ENCODE assay signal across 13 cellular contexts in genomic region chrX:13022926-13023325, GRCh38. TPM values are rescaled to one million over a fixed set of nuclear protein-coding genes. Genes with fewer than 3 reads are reported as not detected.
A peak's percentile ranks its signal among the peaks of the same experiment; 100 is the strongest.
DNase-seq lines count a peak whose midpoint lies in the region; ATAC-seq and TF ChIP-seq lines count a peak whose summit lies in the region.
"Had no signal": no experiment of that assay in that cellular context is flagged by ENCODE, and none has a peak within 500 bp of the region (broad histone marks: within the 10 kb centered on the region; RNA-seq: fewer than 3 reads in every experiment).

No MANE protein-coding gene starts in this region.

- DNase-seq in hepatocyte (ENCODE audit: low spot score) (no peak), DMS79 (lab: John Stamatoyannopoulos, UW) (no peak), NCI-H1436 (lab: John Stamatoyannopoulos, UW) (no peak), HPDE6-E6E7 (ENCODE audit: extremely low spot score) (no peak), HuH-7 (ENCODE audit: low spot score) (no peak)
- DNase-seq: body of pancreas, NCI-H2081 treated with DMSO at 0.1 percent for 48 hours, psoas muscle, SHP77 treated with DMSO at 0.1 percent for 48 hours had no signal

- no peak for TF ChIP-seq CTCF in hepatocyte (IDR thresholded peaks at IDR 0.05; ENCODE audit: poor library complexity)

- no peaks in the 10 kb centered on the region for H3K79me2 ChIP-seq in hepatocyte

- H3K27me3 ChIP-seq in hepatocyte, result no peaks in the 10 kb centered on the region
- H3K27me3 ChIP-seq: body of pancreas had no signal

- H3K36me3 ChIP-seq in hepatocyte (replicated peaks; ENCODE audit: insufficient read depth, low read depth), result no peaks in the 10 kb centered on the region

- peak overlapping the region; percentile 77 for H3K27ac ChIP-seq in hepatocyte
- H3K27ac ChIP-seq: psoas muscle had no signal

- H3K9me3 ChIP-seq in hepatocyte (ENCODE audit: low read depth), result no peaks in the 10 kb centered on the region
- H3K9me3 ChIP-seq: body of pancreas, psoas muscle had no signal

- peaks cover 7% of the 10 kb centered on the region for H3K4me1 ChIP-seq in hepatocyte (ENCODE audit: insufficient read depth)
- H3K4me1 ChIP-seq: psoas muscle had no signal

- 58% methylated on average over 2 of the region's 2 CpGs for WGBS in hepatocyte (ENCODE audit: low lambda C conversion rate, missing lambda C conversion rate)

- H2AFZ ChIP-seq in hepatocyte, result no peak overlapping the region

- no peaks in the 10 kb centered on the region for H3K9me2 ChIP-seq in hepatocyte (replicated peaks; ENCODE audit: insufficient read depth)

- TF ChIP-seq POLR2A in GM18505 (IDR thresholded peaks at IDR 0.05; ENCODE audit: borderline replicate concordance, extremely low read depth, insufficient read depth, insufficient read length), result no peak

- H3K4me3 ChIP-seq in hepatocyte, result no peak overlapping the region
- H3K4me3 ChIP-seq: body of pancreas, psoas muscle had no signal

- no peak overlapping the region for H3K4me2 ChIP-seq in hepatocyte

- no peaks in the 10 kb centered on the region for H4K20me1 ChIP-seq in hepatocyte (ENCODE audit: insufficient read depth, poor library complexity, severe bottlenecking)

- ATAC-seq in GM18505 (IDR thresholded peaks at IDR 0.05; ENCODE audit: unreplicated experiment), result peak; percentile 86
- ATAC-seq in GM21526 (IDR thresholded peaks at IDR 0.05; ENCODE audit: low FRiP score, unreplicated experiment), result peak; percentile 53
- peak; percentile 65 for ATAC-seq in HG03442 (IDR thresholded peaks at IDR 0.05; ENCODE audit: unreplicated experiment)
- ATAC-seq: body of pancreas, psoas muscle had no signal

RNA-seq across cellular contexts. Expression of gene FAM9C, which starts 21.5 kb away (rescaled TPM):
- not detected in 2 replicates for total RNA-seq in hepatocyte
- polyA plus RNA-seq in hepatocyte, result not detected in 2 replicates
- total RNA-seq: activated CD8-positive, alpha-beta memory T cell treated with anti-CD3 and anti-CD28 coated beads for 36 hours; body of pancreas had no signal
- polyA plus RNA-seq: psoas muscle had no signal

RNA-seq across cellular contexts. Expression of gene TMSB4X, which starts 48.0 kb away (rescaled TPM):
- 6,141 and 6,242 TPM in 2 replicates for total RNA-seq in hepatocyte
- 9,038 and 9,758 TPM in 2 replicates for polyA plus RNA-seq in hepatocyte
